8 cellular contexts compared by ENCODE assay signal in genomic region chr13:113862766-113863510, GRCh38. TPM values are rescaled to one million over a fixed set of nuclear protein-coding genes. Genes with fewer than 3 reads are reported as not detected.
DNase-seq lines count a peak whose midpoint lies in the region; ATAC-seq and TF ChIP-seq lines count a peak whose summit lies in the region.

No MANE protein-coding gene starts in this region.

- no peak overlapping the region for H3K4me3 ChIP-seq in CD4-positive, CD25-positive, alpha-beta regulatory T cell (ENCODE audit: low read depth, low read length)
- H3K4me3 ChIP-seq in HEK293 (ENCODE audit: low read depth, low read length), result peak overlapping the region; percentile 52
- H3K4me3 ChIP-seq in fibroblast of lung (replicated peaks in 1 of 4; ENCODE audit: control extremely low read depth in 1 of 4, insufficient read depth in 1 of 4, low read depth in 3 of 4, low read length in 4 of 4), result peak overlapping the region; percentile 54 to 86 (median 70)

- ATAC-seq in CD4-positive, CD25-positive, alpha-beta regulatory T cell (ENCODE audit: low read depth in 2 of 2), result no peak
- ATAC-seq in activated B cell treated with CpG ODN at 0.5 μM for 24 hours (ENCODE audit: low read depth) (peak; percentile 59), naive B cell (ENCODE audit: low read depth in 2 of 2) (peak; percentile 58 to 68), HG03108 (IDR thresholded peaks at IDR 0.05; ENCODE audit: unreplicated experiment) (no peak), HG03469 (IDR thresholded peaks at IDR 0.05; ENCODE audit: unreplicated experiment) (no peak)

- peak overlapping the region in 3 of 4 donors; percentile 31 to 74 (median 69) for H3K4me3 Mint-ChIP-seq in CD4-positive, CD25-positive, alpha-beta regulatory T cell
- H3K4me3 Mint-ChIP-seq in activated B cell treated with CpG ODN at 0.5 μM for 24 hours, result peak overlapping the region; percentile 73
- H3K4me3 Mint-ChIP-seq in naive B cell, result peak overlapping the region; percentile 70 to 85 (median 80)

- peaks cover 42% of the 10 kb centered on the region for H3K27me3 Mint-ChIP-seq in CD4-positive, CD25-positive, alpha-beta regulatory T cell
- H3K27me3 Mint-ChIP-seq in activated B cell treated with CpG ODN at 0.5 μM for 24 hours (peaks cover 35% of the 10 kb centered on the region), naive B cell (peaks cover 48 to 63% (median 51%) of the 10 kb centered on the region in 3 donors)

- no peak overlapping the region for H3K27ac ChIP-seq in CD4-positive, CD25-positive, alpha-beta regulatory T cell (ENCODE audit: insufficient read depth, low read length, poor library complexity, severe bottlenecking)
- H3K27ac ChIP-seq in HEK293 (ENCODE audit: extremely low read depth, low read depth, low read length) (peak overlapping the region; percentile 51; the same call in 1 of the 2 replicates), fibroblast of lung (ENCODE audit: insufficient read depth, low read length) (peak overlapping the region; percentile 80)

- H4K20me1 ChIP-seq in fibroblast of lung (ENCODE audit: control insufficient read depth, extremely low read depth, insufficient read depth, low read length), result no peaks in the 10 kb centered on the region

- no peaks in the 10 kb centered on the region for H3K36me3 ChIP-seq in CD4-positive, CD25-positive, alpha-beta regulatory T cell (ENCODE audit: control insufficient read depth, insufficient read depth, low read length)
- H3K36me3 ChIP-seq in HEK293 (ENCODE audit: control insufficient read depth in 2 of 2, insufficient read depth in 1 of 2, low read length in 2 of 2) (peaks cover 0 to 16% of the 10 kb centered on the region in 2 experiments; a peak in 1 of 3 replicates), fibroblast of lung (ENCODE audit: control insufficient read depth, insufficient read depth, low read length) (peaks cover 7% of the 10 kb centered on the region)

- peak overlapping the region; percentile 26 for H3K4me2 ChIP-seq in fibroblast of lung (ENCODE audit: extremely low read depth, insufficient read depth, low read length)

- H3K79me2 ChIP-seq in fibroblast of lung (ENCODE audit: control insufficient read depth, insufficient read depth, low read length), result peaks cover 65% of the 10 kb centered on the region

- CTCF ChIA-PET in HEK293 (lab: Yijun Ruan, JAX) (interaction anchor here (0.6 kb wide), 1 partner anchor 299 kb away, joined by 3 read pairs; no protein-coding TSS in a partner anchor), activated B cell treated with CpG ODN at 0.5 μM for 24 hours (lab: Charles Lee) (no interaction called here)

- H3K9ac ChIP-seq in fibroblast of lung (ENCODE audit: insufficient read depth, low read length), result peak overlapping the region; percentile 95

- peaks cover 0 to 2% of the 10 kb centered on the region in 2 experiments for H3K9me3 ChIP-seq in CD4-positive, CD25-positive, alpha-beta regulatory T cell (ENCODE audit: control insufficient read depth in 2 of 2, low read length in 2 of 2)
- H3K9me3 ChIP-seq in HEK293 (ENCODE audit: control insufficient read depth, insufficient read depth, low read depth, low read length) (no peaks in the 10 kb centered on the region), fibroblast of lung (ENCODE audit: control insufficient read depth, insufficient read depth, low read depth, low read length) (no peaks in the 10 kb centered on the region)

- H3K27ac Mint-ChIP-seq in CD4-positive, CD25-positive, alpha-beta regulatory T cell, result no peak overlapping the region
- H3K27ac Mint-ChIP-seq in activated B cell treated with CpG ODN at 0.5 μM for 24 hours (no peak overlapping the region), naive B cell (no peak overlapping the region)

- H2AFZ ChIP-seq in fibroblast of lung (ENCODE audit: low read length), result no peak overlapping the region

- TF ChIP-seq CTCF in HEK293 (tag by site-specific recombination; IDR thresholded peaks at IDR 0.05) (no peak), activated B cell treated with CpG ODN at 0.5 μM for 24 hours (IDR thresholded peaks at IDR 0.05) (no peak), fibroblast of lung (conservative IDR thresholded peaks at IDR 0.05 in 1 of 2, IDR thresholded peaks at IDR 0.05 in 1 of 2; ENCODE audit: low read depth in 1 of 2, low read length in 2 of 2) (no peak)

- peaks cover 27% of the 10 kb centered on the region for H3K27me3 ChIP-seq in CD4-positive, CD25-positive, alpha-beta regulatory T cell (ENCODE audit: control insufficient read depth, insufficient read depth, low read length)
- no peaks in the 10 kb centered on the region for H3K27me3 ChIP-seq in fibroblast of lung (ENCODE audit: control insufficient read depth, insufficient read depth, low read length)

- peaks cover 0 to 4% (median under 1%) of the 10 kb centered on the region in 7 donors for H3K9me3 Mint-ChIP-seq in CD4-positive, CD25-positive, alpha-beta regulatory T cell
- H3K9me3 Mint-ChIP-seq in activated B cell treated with CpG ODN at 0.5 μM for 24 hours (no peaks in the 10 kb centered on the region), naive B cell (peaks cover 0 to 11% (median 4%) of the 10 kb centered on the region in 7 donors)

- H3K4me1 ChIP-seq in CD4-positive, CD25-positive, alpha-beta regulatory T cell (ENCODE audit: control insufficient read depth, insufficient read depth, low read length, poor library complexity, severe bottlenecking), result peaks cover 12% of the 10 kb centered on the region
- H3K4me1 ChIP-seq in HEK293 (ENCODE audit: control insufficient read depth, insufficient read depth, low read length), result peaks cover 3% of the 10 kb centered on the region; the same call in 1 of the 2 replicates
- H3K4me1 ChIP-seq in fibroblast of lung (ENCODE audit: control insufficient read depth, extremely low read depth, insufficient read depth, low read length), result peaks cover 5% of the 10 kb centered on the region

- POLR2A ChIA-PET in HEK293 (lab: Yijun Ruan, JAX), result interaction anchor here (1.2 kb wide), 1 partner anchor 25 kb away, joined by 3 read pairs; no protein-coding TSS in a partner anchor
- POLR2A ChIA-PET in activated B cell treated with CpG ODN at 0.5 μM for 24 hours (lab: Charles Lee), result no interaction called here

- DNase-seq in CD4-positive, CD25-positive, alpha-beta regulatory T cell, result peak in 1 of 3 donors; percentile 2
- peak; percentile 30 for DNase-seq in activated B cell treated with CpG ODN at 0.5 μM for 24 hours
- peak in 1 of 2 donors; percentile 42 for DNase-seq in fibroblast of lung (ENCODE audit: low read depth in 2 of 2)
- DNase-seq in naive B cell, result peak; percentile 19
- DNase-seq in GDM1 (lab: John Stamatoyannopoulos, UW), result no peak

- no peaks in the 10 kb centered on the region for H3K36me3 Mint-ChIP-seq in CD4-positive, CD25-positive, alpha-beta regulatory T cell
- no peaks in the 10 kb centered on the region for H3K36me3 Mint-ChIP-seq in activated B cell treated with CpG ODN at 0.5 μM for 24 hours (ENCODE audit: low read depth)
- H3K36me3 Mint-ChIP-seq in naive B cell, result peaks cover 0 to 3% of the 10 kb centered on the region in 2 donors

- H3K4me1 Mint-ChIP-seq in CD4-positive, CD25-positive, alpha-beta regulatory T cell, result peaks cover 0 to 20% (median 7%) of the 10 kb centered on the region in 4 donors
- H3K4me1 Mint-ChIP-seq in activated B cell treated with CpG ODN at 0.5 μM for 24 hours, result peaks cover 16% of the 10 kb centered on the region
- H3K4me1 Mint-ChIP-seq in naive B cell, result peaks cover 10 to 19% (median 14%) of the 10 kb centered on the region in 3 donors

- intact Hi-C loops in activated B cell treated with CpG ODN at 0.5 μM for 24 hours (cut with micrococcal nuclease), result loop anchor here (5.0 kb wide), 1 partner anchor 364 kb away; no protein-coding TSS in a partner anchor

TF ChIP-seq in HEK293, 187 proteins besides CTCF, POLR2A, EP300 and RAD21 (continues in another document):
- TF ChIP-seq SP3 (tag by site-specific recombination; IDR thresholded peaks at IDR 0.05), result peak; percentile 47; the same call in 1 of the 2 replicates
- TF ChIP-seq ZNF211 (tag by site-specific recombination; IDR thresholded peaks at IDR 0.05; ENCODE audit: low read depth), result no peak
- peak; percentile 6; the same call in 1 of the 2 replicates for TF ChIP-seq GLIS1 (tag by site-specific recombination; IDR thresholded peaks at IDR 0.05)
- no peak for TF ChIP-seq ZNF670 (tag by site-specific recombination; IDR thresholded peaks at IDR 0.05; ENCODE audit: low read depth)
- peak; percentile 63 for TF ChIP-seq ZBTB20 (tag by site-specific recombination; IDR thresholded peaks at IDR 0.05)
- no peak for TF ChIP-seq ZNF560 (tag by site-specific recombination; IDR thresholded peaks at IDR 0.05; ENCODE audit: borderline replicate concordance)
- TF ChIP-seq ZFP69B (tag by site-specific recombination; IDR thresholded peaks at IDR 0.05), result no peak
- TF ChIP-seq ZEB2 (tag by site-specific recombination; IDR thresholded peaks at IDR 0.05), result peak; percentile 43; the same call in 1 of the 2 replicates
- TF ChIP-seq EGR2 (tag by site-specific recombination; IDR thresholded peaks at IDR 0.05; ENCODE audit: low read depth), result no peak
- no peak for TF ChIP-seq ZNF626 (tag by site-specific recombination; IDR thresholded peaks at IDR 0.05)

RNA-seq across cellular contexts. Expression of gene GAS6, which starts 0.9 kb away (rescaled TPM):
- 2.8 TPM for total RNA-seq in CD4-positive, CD25-positive, alpha-beta regulatory T cell
- polyA plus RNA-seq in CD4-positive, CD25-positive, alpha-beta regulatory T cell, result under 1 TPM in 2 of 4 donors, not detected in 2; 0.29 to 0.34 TPM
- total RNA-seq in activated B cell treated with CpG ODN at 0.5 μM for 24 hours (1.3 and 1.4 TPM in 2 replicates), fibroblast of lung (77.3 and 227 TPM in 2 replicates)
- polyA plus RNA-seq in fibroblast of lung (267 and 301 TPM in 2 replicates), naive B cell (ENCODE audit: low read depth in 6 of 6) (under 1 TPM in 5 of 6 donors, not detected in 1; 0.20 to 0.70 (median 0.40) TPM)
- polyA plus RNA-seq in fibroblast of lung (2012), result 343 and 376 TPM in 2 replicates
- polyA minus RNA-seq in fibroblast of lung (ENCODE audit: low replicate concordance), result 158 and 174 TPM in 2 replicates

Comparison
In these comparisons a context has a peak if more than half of its experiments do, and no peak if none do; other contexts are left out.
1. ATAC-seq: peak in activated B cell treated with CpG ODN at 0.5 μM for 24 hours (single experiment) and naive B cell (2 of 2); none in CD4-positive, CD25-positive, alpha-beta regulatory T cell (0 of 2), HG03108 (single experiment) and HG03469 (single experiment).
2. RNA of gene GAS6, which starts 0.9 kb away (total RNA-seq): 77.3 to 227 TPM in fibroblast of lung; 2.8 TPM in CD4-positive, CD25-positive, alpha-beta regulatory T cell (single experiment) and 1.3 to 1.4 TPM in activated B cell treated with CpG ODN at 0.5 μM for 24 hours; every median in the first group is over 10 times any median in the second.
3. Peak in every context shown above with its lines, with median percentiles within 50 percentile points of each other: H3K4me3 Mint-ChIP-seq.